ENCODE assay signal across 17 cellular contexts in genomic region chr10:69758310-69758728, GRCh38. TPM values are rescaled to one million over a fixed set of nuclear protein-coding genes. Genes with fewer than 3 reads are reported as not detected.
"Had no signal": no experiment of that assay in that cellular context is flagged by ENCODE, and none has a peak within 500 bp of the region (broad histone marks: within the 10 kb centered on the region; RNA-seq: fewer than 3 reads in every experiment).

No MANE protein-coding gene starts in this region.

- H3K4me1 ChIP-seq: gastrocnemius medialis, testis had no signal

- H3K27ac Mint-ChIP-seq: activated naive CD8-positive, alpha-beta T cell treated with anti-CD3 and anti-CD28 coated beads, Interleukin-2, amount 10 ng/mL, durations not matched to agents 7 days and 5 days; activated T-helper 1 cell treated with anti-CD3 and anti-CD28 coated beads, Interleukin-12 subunit alpha, Interleukin-12 subunit beta, Interleukin-2, Interleukin-4 antibody, amounts not matched to agents 30 ng/mL and 10 ng/mL and 1 ng/mL, durations not matched to agents 14 hours and 24 hours and 36 hours; endodermal cell; naive thymus-derived CD4-positive, alpha-beta T cell; stimulated activated naive CD8-positive, alpha-beta T cell treated with anti-CD3 and anti-CD28 coated beads, Interleukin-15, Interleukin-2, amounts not matched to agents 100 ng/mL and 50 ng/mL, for 24 hours; T-helper 2 cell treated with Interferon-gamma antibody and Interleukin-4, amounts not matched to agents 5 μg/mL and 100 μg/mL, for 36 hours had no signal

- H3K9me3 ChIP-seq: gastrocnemius medialis, heart right ventricle, mucosa of descending colon, neutrophil, testis had no signal

- H3K27me3 ChIP-seq: gastrocnemius medialis, testis had no signal

- H3K4me3 Mint-ChIP-seq: activated naive CD8-positive, alpha-beta T cell treated with anti-CD3 and anti-CD28 coated beads, Interleukin-2, amount 10 ng/mL, durations not matched to agents 7 days and 5 days; activated T-helper 1 cell treated with anti-CD3 and anti-CD28 coated beads, Interleukin-12 subunit alpha, Interleukin-12 subunit beta, Interleukin-2, Interleukin-4 antibody, amounts not matched to agents 30 ng/mL and 10 ng/mL and 1 ng/mL, durations not matched to agents 14 hours and 24 hours and 36 hours; endodermal cell; naive thymus-derived CD4-positive, alpha-beta T cell; stimulated activated naive CD8-positive, alpha-beta T cell treated with anti-CD3 and anti-CD28 coated beads, Interleukin-15, Interleukin-2, amounts not matched to agents 100 ng/mL and 50 ng/mL, for 24 hours; T-helper 2 cell treated with Interferon-gamma antibody and Interleukin-4, amounts not matched to agents 5 μg/mL and 100 μg/mL, for 36 hours had no signal

- DNase-seq: activated CD4-positive, alpha-beta T cell treated with anti-CD3 and anti-CD28 coated beads, Interleukin-2, amount 50 U/mL, for 1 hour; activated naive CD4-positive, alpha-beta T cell; activated naive CD8-positive, alpha-beta T cell treated with anti-CD3 and anti-CD28 coated beads, Interleukin-2, amount 10 ng/mL, durations not matched to agents 7 days and 5 days; endodermal cell; gastrocnemius medialis; mucosa of descending colon; naive thymus-derived CD4-positive, alpha-beta T cell; stimulated activated CD4-positive, alpha-beta T cell treated with anti-CD3 and anti-CD28 coated beads, Interleukin-4, amount 100 ng/mL, for 24 hours; SW 1271 had no signal

- H3K36me3 ChIP-seq: gastrocnemius medialis, heart right ventricle, neutrophil had no signal

- ATAC-seq: gastrocnemius medialis; naive thymus-derived CD4-positive, alpha-beta T cell had no signal

- H3K27ac ChIP-seq: gastrocnemius medialis, heart right ventricle, neutrophil, testis had no signal

- H3K9me3 Mint-ChIP-seq: activated naive CD8-positive, alpha-beta T cell treated with anti-CD3 and anti-CD28 coated beads, Interleukin-2, amount 10 ng/mL, durations not matched to agents 7 days and 5 days; activated T-helper 1 cell treated with anti-CD3 and anti-CD28 coated beads, Interleukin-12 subunit alpha, Interleukin-12 subunit beta, Interleukin-2, Interleukin-4 antibody, amounts not matched to agents 30 ng/mL and 10 ng/mL and 1 ng/mL, durations not matched to agents 14 hours and 24 hours and 36 hours; endodermal cell; naive thymus-derived CD4-positive, alpha-beta T cell; stimulated activated naive CD8-positive, alpha-beta T cell treated with anti-CD3 and anti-CD28 coated beads, Interleukin-15, Interleukin-2, amounts not matched to agents 100 ng/mL and 50 ng/mL, for 24 hours; T-helper 2 cell treated with Interferon-gamma antibody and Interleukin-4, amounts not matched to agents 5 μg/mL and 100 μg/mL, for 36 hours had no signal

- H3K4me1 Mint-ChIP-seq: endodermal cell had no signal

- H3K36me3 Mint-ChIP-seq: activated naive CD8-positive, alpha-beta T cell treated with anti-CD3 and anti-CD28 coated beads, Interleukin-2, amount 10 ng/mL, durations not matched to agents 7 days and 5 days; naive thymus-derived CD4-positive, alpha-beta T cell had no signal

- H3K4me3 ChIP-seq: gastrocnemius medialis, heart right ventricle, mucosa of descending colon, skin epidermis, testis had no signal

RNA-seq across cellular contexts. Expression of gene COL13A1, which starts 43.4 kb away (rescaled TPM):
- total RNA-seq: activated CD8-positive, alpha-beta memory T cell treated with anti-CD3 and anti-CD28 coated beads for 36 hours; activated naive CD8-positive, alpha-beta T cell treated with anti-CD3 and anti-CD28 coated beads, Interleukin-2, amount 10 ng/mL, durations not matched to agents 7 days and 5 days; activated T-helper 1 cell treated with anti-CD3 and anti-CD28 coated beads, Interleukin-12 subunit alpha, Interleukin-12 subunit beta, Interleukin-2, Interleukin-4 antibody, amounts not matched to agents 30 ng/mL and 10 ng/mL and 1 ng/mL, durations not matched to agents 14 hours and 24 hours and 36 hours had no signal
- polyA plus RNA-seq: naive thymus-derived CD4-positive, alpha-beta T cell had no signal
